ENCODE assay signal across 8 cellular contexts in the genomic region with DNA sequence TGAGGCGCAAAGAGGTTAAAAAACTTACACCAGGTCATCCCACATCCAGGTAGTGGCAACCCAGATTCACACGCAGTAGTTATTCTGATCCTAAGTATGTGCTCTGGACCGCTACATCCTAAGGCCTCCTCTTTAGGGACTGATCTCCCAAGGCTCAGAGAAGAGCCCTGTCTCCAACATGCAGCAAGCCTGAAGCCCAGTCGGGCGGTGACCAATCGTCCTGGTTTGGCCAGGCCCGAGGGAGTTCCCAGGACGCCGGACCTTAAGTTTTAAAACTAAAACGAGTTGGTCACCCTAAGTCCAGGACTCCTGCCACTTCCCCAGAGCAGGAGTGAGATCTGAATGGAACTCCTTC. TPM values are rescaled to one million over a fixed set of nuclear protein-coding genes. Genes with fewer than 3 reads are reported as not detected.
DNase-seq lines count a peak whose midpoint lies in the region; ATAC-seq and TF ChIP-seq lines count a peak whose summit lies in the region.

No MANE protein-coding gene starts in this region.

- peak overlapping the region; percentile 93 for H3K4me3 Mint-ChIP-seq in stimulated activated effector memory CD8-positive, alpha-beta T cell treated with anti-CD3 and anti-CD28 coated beads, Interleukin-12 subunit alpha, Interleukin-12 subunit beta, amount 100 ng/mL, for 72 hours

- H3K9me3 ChIP-seq in WERI-Rb-1 (ENCODE audit: severe bottlenecking) = peaks cover 5% of the 10 kb centered on the region
- no peaks in the 10 kb centered on the region for H3K9me3 ChIP-seq in hepatocyte (ENCODE audit: low read depth)

- peak overlapping the region; percentile 78 for H3K27ac ChIP-seq in WERI-Rb-1
- no peak overlapping the region for H3K27ac ChIP-seq in hepatocyte

- H3K27ac Mint-ChIP-seq in stimulated activated effector memory CD8-positive, alpha-beta T cell treated with anti-CD3 and anti-CD28 coated beads, Interleukin-12 subunit alpha, Interleukin-12 subunit beta, amount 100 ng/mL, for 72 hours = peak overlapping the region; percentile 91

- peaks cover 3% of the 10 kb centered on the region for H4K20me1 ChIP-seq in hepatocyte (ENCODE audit: insufficient read depth, poor library complexity, severe bottlenecking)

- H2AFZ ChIP-seq in hepatocyte = peak overlapping the region; percentile 45

- H3K4me1 Mint-ChIP-seq in stimulated activated effector memory CD8-positive, alpha-beta T cell treated with anti-CD3 and anti-CD28 coated beads, Interleukin-12 subunit alpha, Interleukin-12 subunit beta, amount 100 ng/mL, for 72 hours = peaks cover 53% of the 10 kb centered on the region

- H3K4me2 ChIP-seq in hepatocyte = peak overlapping the region; percentile 81

- H3K4me3 ChIP-seq in WERI-Rb-1 (ENCODE audit: low read depth, low read length) (peak overlapping the region; percentile 93), hepatocyte (peak overlapping the region; percentile 48)

- peaks cover 15% of the 10 kb centered on the region for H3K4me1 ChIP-seq in hepatocyte (ENCODE audit: insufficient read depth)

- DNase-seq in WERI-Rb-1 = no peak
- no peak for DNase-seq in hepatocyte (ENCODE audit: low spot score)
- no peak for DNase-seq in stimulated activated effector memory CD8-positive, alpha-beta T cell treated with anti-CD3 and anti-CD28 coated beads, Interleukin-12 subunit alpha, Interleukin-12 subunit beta, amount 100 ng/mL, for 72 hours (ENCODE audit: low spot score in 2 of 2)
- no peak for DNase-seq in NCI-H1048 (lab: John Stamatoyannopoulos, UW)
- DNase-seq in MV-4-11 (lab: John Stamatoyannopoulos, UW) = no peak
- DNase-seq in stimulated activated CD8-positive, alpha-beta memory T cell treated with anti-CD3 and anti-CD28 coated beads, Interleukin-4, amount 100 ng/mL, for 48 hours = no peak

- no peaks in the 10 kb centered on the region for H3K9me2 ChIP-seq in hepatocyte (replicated peaks; ENCODE audit: insufficient read depth)

- WGBS in hepatocyte (ENCODE audit: low lambda C conversion rate, missing lambda C conversion rate) = 7% methylated on average over 10 of the region's 10 CpGs

- H3K27me3 ChIP-seq in WERI-Rb-1 (ENCODE audit: insufficient read depth, low read depth, severe bottlenecking) = no peaks in the 10 kb centered on the region
- no peaks in the 10 kb centered on the region for H3K27me3 ChIP-seq in hepatocyte

- no peak for TF ChIP-seq CTCF in WERI-Rb-1 (IDR thresholded peaks at IDR 0.05; ENCODE audit: low read depth, low read length)
- no peak for TF ChIP-seq CTCF in hepatocyte (IDR thresholded peaks at IDR 0.05; ENCODE audit: poor library complexity)

- peaks cover 66% of the 10 kb centered on the region for H3K79me2 ChIP-seq in hepatocyte

- H3K36me3 Mint-ChIP-seq in stimulated activated effector memory CD8-positive, alpha-beta T cell treated with anti-CD3 and anti-CD28 coated beads, Interleukin-12 subunit alpha, Interleukin-12 subunit beta, amount 100 ng/mL, for 72 hours = peaks cover 35% of the 10 kb centered on the region

- ATAC-seq in GM18873 (IDR thresholded peaks at IDR 0.05; ENCODE audit: low FRiP score, unreplicated experiment) (peak; percentile 20), HG02852 (IDR thresholded peaks at IDR 0.05; ENCODE audit: unreplicated experiment) (peak; percentile 24)
- ATAC-seq in stimulated activated effector memory CD8-positive, alpha-beta T cell treated with anti-CD3 and anti-CD28 coated beads, Interleukin-12 subunit alpha, Interleukin-12 subunit beta, amount 100 ng/mL, for 72 hours = peak; percentile 17

- H3K36me3 ChIP-seq in WERI-Rb-1 (peaks cover 23% of the 10 kb centered on the region), hepatocyte (replicated peaks; ENCODE audit: insufficient read depth, low read depth) (no peaks in the 10 kb centered on the region)

- no peaks in the 10 kb centered on the region for H3K9me3 Mint-ChIP-seq in stimulated activated effector memory CD8-positive, alpha-beta T cell treated with anti-CD3 and anti-CD28 coated beads, Interleukin-12 subunit alpha, Interleukin-12 subunit beta, amount 100 ng/mL, for 72 hours

RNA-seq across cellular contexts. Expression of a gene that starts 0.4 kb away (rescaled TPM):
- 12.2 and 12.9 TPM in 2 replicates for total RNA-seq in hepatocyte
- polyA plus RNA-seq in hepatocyte = 6.7 and 8.6 TPM in 2 replicates

RNA-seq across cellular contexts. Expression of a gene that starts 0.5 kb away (rescaled TPM):
- total RNA-seq in hepatocyte = 2.4 and 3.3 TPM in 2 replicates
- polyA plus RNA-seq in hepatocyte = 2.2 and 3.5 TPM in 2 replicates

RNA-seq across cellular contexts. Expression of a gene that starts 41.5 kb away (rescaled TPM):
- total RNA-seq in hepatocyte = 27.3 and 37.1 TPM in 2 replicates
- polyA plus RNA-seq in hepatocyte = 29.9 and 37.9 TPM in 2 replicates
